In the genomic region with DNA sequence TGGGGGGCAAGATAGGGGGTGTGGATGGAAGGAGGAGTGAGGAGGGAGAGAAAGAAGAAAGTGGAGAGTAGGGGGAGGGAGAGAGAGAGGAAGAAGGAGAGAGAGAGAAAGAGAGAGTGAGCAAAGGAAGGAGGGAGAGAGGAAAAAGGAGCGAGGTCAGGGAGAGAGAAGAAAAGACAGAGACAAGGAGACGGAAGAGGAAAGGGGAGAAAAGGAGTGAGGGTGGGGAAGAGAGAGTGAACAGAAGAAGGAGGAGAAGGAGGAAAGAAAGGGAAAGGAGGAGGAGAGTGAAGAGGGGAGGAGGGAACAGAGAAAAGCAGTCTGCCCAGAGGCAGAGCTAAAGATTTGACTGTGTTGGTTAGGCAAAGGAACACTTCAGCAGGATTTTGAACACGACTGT, we compare ENCODE assay signal across 21 cellular contexts.
"Had no signal": no experiment of that assay in that cellular context is flagged by ENCODE, and none has a peak within 500 bp of the region (broad histone marks: within the 10 kb centered on the region; RNA-seq: fewer than 3 reads in every experiment).

No MANE protein-coding gene starts in this region.

- H3K27me3 Mint-ChIP-seq: progenitor cell of endocrine pancreas had no signal

- H3K4me1 ChIP-seq: heart left ventricle, spleen, tibial artery, upper lobe of left lung, uterus had no signal

- H3K36me3 ChIP-seq: heart left ventricle, pancreas, spleen, tibial artery, upper lobe of left lung, uterus had no signal

- H3K36me3 Mint-ChIP-seq: mesothelial cell of epicardium; natural killer cell treated with Interleukin-12 subunit alpha and Interleukin-12 subunit beta and Interleukin-15 and Interleukin-18, amount 100 ng/mL, for 72 hours had no signal

- H3K27ac Mint-ChIP-seq: natural killer cell treated with Interleukin-12 subunit alpha and Interleukin-12 subunit beta and Interleukin-15 and Interleukin-18, amount 100 ng/mL, for 72 hours had no signal

- DNase-seq: dorsolateral prefrontal cortex; effector CD8-positive, alpha-beta T cell; foreskin melanocyte; heart left ventricle; hypothalamus; kidney glomerular epithelial cell; occipital lobe; spleen; stimulated activated CD4-positive, alpha-beta T cell treated with anti-CD3 and anti-CD28 coated beads, Interleukin-15, amount 100 ng/mL, for 24 hours; stimulated activated CD4-positive, alpha-beta T cell treated with anti-CD3 and anti-CD28 coated beads, Interleukin-1b, Interleukin-23, amount 100 ng/mL, for 48 hours; stimulated activated CD4-positive, alpha-beta T cell treated with anti-CD3 and anti-CD28 coated beads, Interleukin-4, amount 100 ng/mL, for 24 hours; stimulated activated naive CD4-positive, alpha-beta T cell; tibial artery; upper lobe of left lung; uterus had no signal

- H3K9me3 ChIP-seq: heart left ventricle, pancreas, spleen, tibial artery, upper lobe of left lung, uterus had no signal

- ATAC-seq: heart left ventricle; natural killer cell treated with Interleukin-12 subunit alpha and Interleukin-12 subunit beta and Interleukin-15 and Interleukin-18, amount 100 ng/mL, for 72 hours; sciatic nerve had no signal

- H3K27ac ChIP-seq: coronary artery, dorsolateral prefrontal cortex, heart left ventricle, pancreas, spleen, tibial artery, upper lobe of left lung, uterus had no signal

- H3K27me3 ChIP-seq: pancreas, tibial artery, upper lobe of left lung, uterus had no signal

- H3K4me3 ChIP-seq: coronary artery, dorsolateral prefrontal cortex, heart left ventricle, pancreas, spleen, tibial artery, upper lobe of left lung, uterus had no signal

- H3K4me3 Mint-ChIP-seq: mesothelial cell of epicardium; natural killer cell treated with Interleukin-12 subunit alpha and Interleukin-12 subunit beta and Interleukin-15 and Interleukin-18, amount 100 ng/mL, for 72 hours had no signal

- H3K9me3 Mint-ChIP-seq: natural killer cell treated with Interleukin-12 subunit alpha and Interleukin-12 subunit beta and Interleukin-15 and Interleukin-18, amount 100 ng/mL, for 72 hours had no signal
